ENCODE assay signal across 8 cellular contexts in genomic region chr4:25088342-25088952, GRCh38. TPM values are rescaled to one million over a fixed set of nuclear protein-coding genes. Genes with fewer than 3 reads are reported as not detected.
DNase-seq lines count a peak whose midpoint lies in the region; ATAC-seq and TF ChIP-seq lines count a peak whose summit lies in the region.

No MANE protein-coding gene starts in this region.

- peaks cover 4 to 5% of the 10 kb centered on the region in 2 donors for H3K9me3 Mint-ChIP-seq in activated T-cell treated with anti-CD3 and anti-CD28 coated beads, Interleukin-2, amount 50 U/mL, for 72 hours
- H3K9me3 Mint-ChIP-seq in CD4-positive, alpha-beta T cell: peaks cover 3% of the 10 kb centered on the region

- peaks cover 67% of the 10 kb centered on the region for H3K27me3 Mint-ChIP-seq in activated T-cell treated with anti-CD3 and anti-CD28 coated beads, Interleukin-2, amount 50 U/mL, for 72 hours (ENCODE audit: low read depth)
- H3K27me3 Mint-ChIP-seq in CD4-positive, alpha-beta T cell: peaks cover 58% of the 10 kb centered on the region

- peak overlapping the region; percentile 79 to 98 (median 90) for H3K4me2 ChIP-seq in BLaER1 treated with 17β-estradiol and CSF1 and Interleukin-3, amounts not matched to agents 10 nM and 100 nM

- H3K4me3 ChIP-seq in BLaER1 treated with 17β-estradiol and CSF1 and Interleukin-3, amounts not matched to agents 10 nM and 100 nM: peak overlapping the region; percentile 34 to 59 (median 47)
- H3K4me3 ChIP-seq in lower lobe of right lung: peak overlapping the region; percentile 15

- peak in 1 of 2 donors; percentile 3 for DNase-seq in activated T-cell treated with anti-CD3 and anti-CD28 coated beads, Interleukin-2, amount 50 U/mL, for 72 hours
- DNase-seq in lower lobe of right lung (no peak), ureter (ENCODE audit: low spot score) (no peak), DMS53 treated with DMSO at 0.1 percent for 48 hours (lab: John Stamatoyannopoulos, UW; ENCODE audit: unreplicated experiment) (no peak)
- no peak for DNase-seq in CD4-positive, alpha-beta T cell

- intact Hi-C loops in lower lobe of right lung (cut with DNase I): no loop called here
- intact Hi-C loops in CD4-positive, alpha-beta T cell (cut with DNase I, micrococcal nuclease): no loop called here

- peak overlapping the region in 1 of 11 experiments; percentile 30; a peak in 1 of 22 replicates for H3K27ac ChIP-seq in BLaER1 treated with 17β-estradiol and CSF1 and Interleukin-3, amounts not matched to agents 10 nM and 100 nM
- no peak overlapping the region for H3K27ac ChIP-seq in lower lobe of right lung
- no peak overlapping the region for H3K27ac ChIP-seq in CD4-positive, alpha-beta T cell (ENCODE audit: low read depth, low read length)

- H3K4me3 Mint-ChIP-seq in activated T-cell treated with anti-CD3 and anti-CD28 coated beads, Interleukin-2, amount 50 U/mL, for 72 hours: peak overlapping the region; percentile 37 to 57
- H3K4me3 Mint-ChIP-seq in CD4-positive, alpha-beta T cell: no peak overlapping the region

- H3K36me3 ChIP-seq in BLaER1 treated with 17β-estradiol and CSF1 and Interleukin-3, amounts not matched to agents 10 nM and 100 nM: no peaks in the 10 kb centered on the region
- no peaks in the 10 kb centered on the region for H3K36me3 ChIP-seq in lower lobe of right lung

- peaks cover 7 to 13% (median 10%) of the 10 kb centered on the region in 11 experiments for H3K9me3 ChIP-seq in BLaER1 treated with 17β-estradiol and CSF1 and Interleukin-3, amounts not matched to agents 10 nM and 100 nM (replicated peaks in 1 of 11)
- no peaks in the 10 kb centered on the region for H3K9me3 ChIP-seq in lower lobe of right lung
- H3K9me3 ChIP-seq in CD4-positive, alpha-beta T cell (ENCODE audit: control insufficient read depth, low read length): no peaks in the 10 kb centered on the region

- no peak for TF ChIP-seq CTCF in lower lobe of right lung (IDR thresholded peaks at IDR 0.05)
- no peak for TF ChIP-seq CTCF in CD4-positive, alpha-beta T cell (IDR thresholded peaks at IDR 0.05)

- peaks cover 18 to 30% (median 23%) of the 10 kb centered on the region in 11 experiments; a peak in 20 of 22 replicates for H3K27me3 ChIP-seq in BLaER1 treated with 17β-estradiol and CSF1 and Interleukin-3, amounts not matched to agents 10 nM and 100 nM
- H3K27me3 ChIP-seq in lower lobe of right lung (ENCODE audit: low read depth): peaks cover 16% of the 10 kb centered on the region
- peaks cover 44% of the 10 kb centered on the region for H3K27me3 ChIP-seq in CD4-positive, alpha-beta T cell (ENCODE audit: control insufficient read depth, insufficient read depth, low read length)

- peaks cover 29 to 71% (median 36%) of the 10 kb centered on the region in 10 experiments for H3K4me1 ChIP-seq in BLaER1 treated with 17β-estradiol and CSF1 and Interleukin-3, amounts not matched to agents 10 nM and 100 nM
- H3K4me1 ChIP-seq in lower lobe of right lung: peaks cover 6% of the 10 kb centered on the region

- H3K36me3 Mint-ChIP-seq in activated T-cell treated with anti-CD3 and anti-CD28 coated beads, Interleukin-2, amount 50 U/mL, for 72 hours (ENCODE audit: insufficient read depth in 2 of 2): peaks cover 3 to 5% of the 10 kb centered on the region in 2 donors
- no peaks in the 10 kb centered on the region for H3K36me3 Mint-ChIP-seq in CD4-positive, alpha-beta T cell (ENCODE audit: low read depth)

- ATAC-seq in HG02623 (IDR thresholded peaks at IDR 0.05; ENCODE audit: unreplicated experiment) (peak; percentile 68), lower lobe of right lung (no peak), HG03095 (IDR thresholded peaks at IDR 0.05; ENCODE audit: unreplicated experiment) (no peak)
- ATAC-seq in activated T-cell treated with anti-CD3 and anti-CD28 coated beads, Interleukin-2, amount 50 U/mL, for 72 hours (replicated peaks in 1 of 2): peak; percentile 28 to 55
- no peak for ATAC-seq in CD4-positive, alpha-beta T cell (ENCODE audit: poor library complexity)

- no peaks in the 10 kb centered on the region for H4K20me1 ChIP-seq in BLaER1 treated with 17β-estradiol and CSF1 and Interleukin-3, amounts not matched to agents 10 nM and 100 nM

- H3K9ac ChIP-seq in BLaER1 treated with 17β-estradiol and CSF1 and Interleukin-3, amounts not matched to agents 10 nM and 100 nM: peak overlapping the region in 8 of 11 experiments; percentile 5 to 57 (median 37); a peak in 9 of 22 replicates

- CTCF ChIA-PET in CD4-positive, alpha-beta T cell (lab: Charles Lee): no interaction called here

- H3K27ac Mint-ChIP-seq in activated T-cell treated with anti-CD3 and anti-CD28 coated beads, Interleukin-2, amount 50 U/mL, for 72 hours: no peak overlapping the region
- H3K27ac Mint-ChIP-seq in CD4-positive, alpha-beta T cell: no peak overlapping the region

- POLR2A ChIA-PET in CD4-positive, alpha-beta T cell (lab: Charles Lee): interaction anchor here (0.6 kb wide), 1 partner anchor 69 kb away, joined by 4 read pairs; no protein-coding TSS in a partner anchor

- peaks cover 15% of the 10 kb centered on the region for H3K4me1 Mint-ChIP-seq in activated T-cell treated with anti-CD3 and anti-CD28 coated beads, Interleukin-2, amount 50 U/mL, for 72 hours (ENCODE audit: low read depth)
- peaks cover 6% of the 10 kb centered on the region for H3K4me1 Mint-ChIP-seq in CD4-positive, alpha-beta T cell (ENCODE audit: low read depth)

RNA-seq across cellular contexts. Expression of gene LGI2, which starts 57.7 kb away (rescaled TPM):
- total RNA-seq in activated T-cell treated with anti-CD3 and anti-CD28 coated beads, Interleukin-2, amount 50 U/mL, for 72 hours: not detected
- total RNA-seq in lower lobe of right lung (1.3 TPM), ureter (1.5 TPM)
- total RNA-seq in CD4-positive, alpha-beta T cell: not detected

Comparison
In these comparisons a context has a peak if more than half of its experiments do, and no peak if none do; other contexts are left out.
1. ATAC-seq: peak in HG02623 (single experiment) and activated T-cell treated with anti-CD3 and anti-CD28 coated beads, Interleukin-2, amount 50 U/mL, for 72 hours (2 of 2); none in lower lobe of right lung (0 of 2), CD4-positive, alpha-beta T cell (single experiment) and HG03095 (single experiment).